21 cellular contexts compared by ENCODE assay signal in the genomic region with DNA sequence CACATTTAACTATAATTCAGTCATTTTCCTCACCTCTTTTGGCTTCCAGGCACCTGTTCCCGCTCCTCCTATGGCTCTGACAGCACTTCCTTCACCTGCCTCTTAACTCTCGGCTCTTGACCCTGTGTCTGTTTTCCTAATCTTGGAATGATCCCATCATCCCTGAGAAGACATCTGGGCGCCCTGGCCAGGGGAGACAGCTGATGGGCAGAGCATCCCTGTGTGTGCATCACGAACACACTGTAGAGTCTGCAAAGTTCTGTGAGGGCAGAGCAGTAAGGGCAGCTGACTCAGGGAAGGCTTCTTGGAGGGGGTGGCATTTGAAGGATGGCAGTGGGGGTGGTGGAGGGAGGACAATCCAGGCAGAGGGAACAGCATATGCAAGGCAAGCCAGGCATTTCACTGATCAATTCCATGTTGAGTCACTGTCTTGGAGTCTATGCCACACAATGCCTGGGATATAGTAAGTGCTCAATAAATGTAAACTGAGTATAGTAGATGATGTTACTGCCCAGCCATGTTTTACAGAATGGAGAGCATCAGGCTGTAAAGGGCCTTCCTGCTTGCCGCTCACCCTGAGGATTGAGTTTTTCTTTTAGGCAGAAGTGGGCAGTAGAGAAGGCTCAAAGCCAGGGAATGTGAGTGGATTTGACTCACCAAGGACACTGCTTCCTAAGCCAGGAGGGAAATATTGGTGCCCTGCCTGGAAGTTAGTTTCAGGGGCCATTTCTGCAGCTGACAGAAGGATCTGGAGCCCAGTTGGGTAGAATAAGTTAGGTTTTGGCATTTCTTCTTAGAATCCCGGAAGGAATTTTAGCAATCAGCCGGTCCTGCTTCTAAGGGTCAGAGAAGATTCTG. TPM values are rescaled to one million over a fixed set of nuclear protein-coding genes. Genes with fewer than 3 reads are reported as not detected.
A peak's percentile ranks its signal among the peaks of the same experiment; 100 is the strongest.
DNase-seq lines count a peak whose midpoint lies in the region; ATAC-seq and TF ChIP-seq lines count a peak whose summit lies in the region.
"Had no signal": no experiment of that assay in that cellular context is flagged by ENCODE, and none has a peak within 500 bp of the region (broad histone marks: within the 10 kb centered on the region; RNA-seq: fewer than 3 reads in every experiment).

No MANE protein-coding gene starts in this region.

- H3K9me2 ChIP-seq in HCT116 (ENCODE audit: insufficient read depth) (no peaks in the 10 kb centered on the region), PC-3 (replicated peaks; ENCODE audit: low read length) (no peaks in the 10 kb centered on the region)

- H4K20me1 ChIP-seq in HCT116 (ENCODE audit: insufficient read depth) = no peaks in the 10 kb centered on the region
- H4K20me1 ChIP-seq in osteoblast (ENCODE audit: insufficient read depth, low read length) = peaks cover 4% of the 10 kb centered on the region
- no peaks in the 10 kb centered on the region for H4K20me1 ChIP-seq in PC-3 (ENCODE audit: low read length)

- H3K79me2 ChIP-seq in HCT116 (ENCODE audit: insufficient read depth, low read length) (no peaks in the 10 kb centered on the region), osteoblast (ENCODE audit: insufficient read depth, low read length) (no peaks in the 10 kb centered on the region), PC-3 (ENCODE audit: low read length) (no peaks in the 10 kb centered on the region)

- TF ChIP-seq POLR2A in HCT116 (IDR thresholded peaks at IDR 0.05; ENCODE audit: borderline replicate concordance, extremely low read depth, insufficient read depth, insufficient read length) = no peak

- TF ChIP-seq RAD21 in HCT116 (IDR thresholded peaks at IDR 0.05; ENCODE audit: low read depth) = no peak

- H3K36me3 ChIP-seq in HCT116 (ENCODE audit: control insufficient read depth in 1 of 2, insufficient read depth in 2 of 2, low read length in 2 of 2) (peaks cover 0 to 4% of the 10 kb centered on the region in 2 experiments; a peak in 1 of 4 replicates), osteoblast (ENCODE audit: insufficient read depth, low read length) (peaks cover 9% of the 10 kb centered on the region), PC-3 (ENCODE audit: low read depth, low read length) (no peaks in the 10 kb centered on the region)

- POLR2A ChIA-PET in HCT116 (lab: Charles Lee) = no interaction called here
- POLR2A ChIA-PET in PC-3 (lab: Charles Lee; ENCODE audit: unreplicated experiment) = no interaction called here

- intact Hi-C loops in HCT116 (cut with micrococcal nuclease) (loop anchor here (5.0 kb wide), 1 partner anchor 457 kb away; no protein-coding TSS in a partner anchor), PC-3 (cut with micrococcal nuclease) (loop anchor here (5.0 kb wide), 1 partner anchor 142 kb away; no protein-coding TSS in a partner anchor)

- H3K4me1 ChIP-seq in HCT116 (ENCODE audit: control insufficient read depth in 1 of 2, insufficient read depth in 2 of 2, low read length in 2 of 2) (no peaks in the 10 kb centered on the region), osteoblast (ENCODE audit: insufficient read depth, low read length) (no peaks in the 10 kb centered on the region), PC-3 (ENCODE audit: insufficient read depth, low read length) (no peaks in the 10 kb centered on the region)

- H3K27ac ChIP-seq in HCT116 (ENCODE audit: low read depth, low read length) = no peak overlapping the region
- no peak overlapping the region for H3K27ac ChIP-seq in osteoblast (ENCODE audit: low read depth, low read length)
- no peak overlapping the region for H3K27ac ChIP-seq in PC-3 (ENCODE audit: low read length)
- H3K27ac ChIP-seq: C4-2B had no signal

- H3K4me3 ChIP-seq in HCT116 (replicated peaks in 1 of 2; ENCODE audit: low read depth in 1 of 2, low read length in 2 of 2) (no peak overlapping the region), fibroblast of mammary gland (ENCODE audit: control insufficient read depth, low read depth, low read length) (no peak overlapping the region), osteoblast (ENCODE audit: insufficient read depth, low read length) (no peak overlapping the region), PC-3 (ENCODE audit: low read length) (no peak overlapping the region)

- BruUV-seq in HCT116 (replicated peaks; lab: Mats Ljungman, UMichigan) (TSS peak; percentile 13), PC-3 (replicated peaks; lab: Mats Ljungman, UMichigan) (no TSS peak)

- H3K27me3 ChIP-seq in HCT116 (ENCODE audit: insufficient read depth, low read length) = no peaks in the 10 kb centered on the region
- peaks cover 17% of the 10 kb centered on the region for H3K27me3 ChIP-seq in osteoblast (ENCODE audit: insufficient read depth, low read length)
- H3K27me3 ChIP-seq in PC-3 (ENCODE audit: low read length) = no peaks in the 10 kb centered on the region; the same call in 1 of the 2 replicates

- ATAC-seq in HCT116 (no peak), PC-3 (no peak)

- CTCF ChIA-PET in HCT116 (lab: Charles Lee) (no interaction called here), PC-3 (lab: Charles Lee) (no interaction called here)

- H3K9ac ChIP-seq in HCT116 (ENCODE audit: low read length) = no peak overlapping the region
- H3K9ac ChIP-seq in PC-3 (ENCODE audit: low read length) = no peak overlapping the region

- DNase-seq in HCT116 (ENCODE audit: low read depth, low spot score) (no peak), M059J (ENCODE audit: low read depth) (peak; percentile 20), fibroblast of mammary gland (ENCODE audit: low read depth) (peak; percentile 30), osteoblast (ENCODE audit: insufficient read length, low spot score, missing footprints) (peak; percentile 72), hypothalamus (lab: John Stamatoyannopoulos, UW) (no peak), NCI-H2081 treated with DMSO at 0.1 percent for 48 hours (lab: John Stamatoyannopoulos, UW) (no peak), NCI-H524 treated with DMSO at 0.1 percent for 48 hours (lab: John Stamatoyannopoulos, UW) (no peak), PC-3 (no peak)
- DNase-seq: ACHN, AML-193, DMS79, HCEC 1CT, MM.1S, NCI-H1092, NCI-H1436 treated with DMSO at 0.1 percent for 48 hours, NCI-H2029, NCI-H446, NCI-H69, Right ventricle myocardium superior, SW 1271 had no signal

- H2AFZ ChIP-seq in HCT116 (ENCODE audit: low read depth, low read length, poor library complexity, severe bottlenecking) = no peak overlapping the region
- H2AFZ ChIP-seq in osteoblast (ENCODE audit: low read length) = no peak overlapping the region
- no peak overlapping the region for H2AFZ ChIP-seq in PC-3 (ENCODE audit: low read length)

- TF ChIP-seq CTCF in HCT116 (IDR thresholded peaks at IDR 0.05 in 2 of 3, conservative IDR thresholded peaks at IDR 0.05 in 1 of 3; ENCODE audit: borderline replicate concordance in 1 of 3, insufficient read depth in 1 of 3, low read depth in 2 of 3, low read length in 2 of 3) = no peak
- no peak for TF ChIP-seq CTCF in fibroblast of mammary gland (conservative IDR thresholded peaks at IDR 0.05; ENCODE audit: control insufficient read depth, insufficient read depth, low read depth, low read length)
- TF ChIP-seq CTCF in osteoblast (IDR thresholded peaks at IDR 0.05; ENCODE audit: extremely low read depth, low read depth, low read length) = no peak
- TF ChIP-seq CTCF in PC-3 (conservative IDR thresholded peaks at IDR 0.05; ENCODE audit: low read depth, low read length) = no peak

- no peaks in the 10 kb centered on the region for H3F3A ChIP-seq in PC-3 (ENCODE audit: low read length, unreplicated experiment)

- H3K4me2 ChIP-seq in HCT116 (ENCODE audit: low read length) = no peak overlapping the region
- no peak overlapping the region for H3K4me2 ChIP-seq in osteoblast (ENCODE audit: insufficient read depth, low read length)
- H3K4me2 ChIP-seq in PC-3 (ENCODE audit: low read length) = no peak overlapping the region

- RAD21 ChIA-PET in HCT116 (lab: Charles Lee; ENCODE audit: low non-redundant PET in 1 of 2, low total read pairs in 2 of 2, uncharacterized antibody in 2 of 2, unreplicated experiment in 2 of 2) = no interaction called here

- H3K9me3 ChIP-seq in HCT116 (ENCODE audit: control insufficient read depth in 1 of 2, insufficient read depth in 1 of 2, low read depth in 1 of 2, low read length in 2 of 2) (no peaks in the 10 kb centered on the region), osteoblast (ENCODE audit: low read depth, low read length) (no peaks in the 10 kb centered on the region), PC-3 (ENCODE audit: low read length) (no peaks in the 10 kb centered on the region)

TF ChIP-seq in HCT116, 20 proteins besides CTCF, POLR2A, EP300 and RAD21:
- TF ChIP-seq FOSL1 (IDR thresholded peaks at IDR 0.05; ENCODE audit: low read depth) (no peak), POLR2AphosphoS5 (IDR thresholded peaks at IDR 0.05; ENCODE audit: low read depth, low read length) (no peak)

RNA-seq across cellular contexts. Expression of gene RAB11FIP4, which starts 5.8 kb away (rescaled TPM):
- total RNA-seq in HCT116 (2021; ENCODE audit: unreplicated experiment) (15.1 TPM), osteoblast (0.29 and 0.72 TPM in 2 replicates), PC-3 (2014; rRNA removed) (4.2 and 4.5 TPM in 2 replicates)
- polyA plus RNA-seq in HCT116 (2012) = 9.6 and 10.7 TPM in 2 replicates
- total RNA-seq in M059J (2014; rRNA removed; shearing (Covaris generic)) = 2.0 and 2.7 TPM in 2 replicates

Comparison
In these comparisons a context has a peak if more than half of its experiments do, and no peak if none do; other contexts are left out.
1. DNase-seq: peak in M059J (single experiment), fibroblast of mammary gland (single experiment) and osteoblast (single experiment); none in HCT116 (single experiment), hypothalamus (0 of 51), NCI-H2081 treated with DMSO at 0.1 percent for 48 hours (single experiment), NCI-H524 treated with DMSO at 0.1 percent for 48 hours (single experiment) and PC-3 (single experiment).